In the genomic region with DNA sequence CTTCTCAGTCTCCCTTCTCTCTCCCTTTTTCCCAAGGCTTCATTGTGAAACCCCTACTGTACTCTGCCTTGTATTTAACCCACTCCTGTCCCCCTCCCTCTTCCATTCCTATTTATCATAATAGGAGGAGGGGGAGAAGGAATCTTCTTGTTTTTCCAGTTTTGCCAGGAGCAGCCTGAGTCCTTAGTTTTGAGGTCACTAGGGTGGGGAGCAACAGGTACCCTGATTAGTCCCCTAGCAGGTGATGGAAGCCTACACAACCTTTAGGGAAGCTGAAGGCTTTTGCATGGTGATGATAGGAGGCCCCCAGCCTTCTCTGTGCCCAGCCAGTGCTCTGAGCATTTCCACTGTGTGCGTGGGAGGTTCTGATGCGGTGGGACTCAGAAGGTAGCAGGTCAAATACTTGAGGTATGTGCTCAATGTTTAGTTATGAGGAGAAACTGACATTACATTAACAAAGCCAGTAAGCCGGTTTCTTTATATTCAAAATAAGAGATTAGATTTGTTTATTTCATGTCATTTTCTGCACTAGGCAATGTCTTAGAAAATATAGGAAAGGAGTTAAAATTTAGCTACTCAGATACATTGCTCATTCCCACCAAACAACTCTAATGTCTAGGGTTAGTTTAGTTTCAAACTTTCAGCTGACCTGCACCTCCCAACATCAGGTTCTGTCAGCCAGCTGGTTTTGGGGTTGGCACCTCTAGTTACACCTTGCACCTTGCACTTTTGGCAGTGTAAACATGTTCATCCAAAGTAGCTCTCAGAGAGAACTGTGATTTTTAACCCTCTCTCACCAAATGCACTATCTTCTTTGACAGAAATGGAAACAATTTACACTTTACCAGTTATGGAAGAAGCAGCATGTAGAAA, we compare ENCODE assay signal across 20 cellular contexts. TPM values are rescaled to one million over a fixed set of nuclear protein-coding genes. Genes with fewer than 3 reads are reported as not detected.
DNase-seq lines count a peak whose midpoint lies in the region; ATAC-seq and TF ChIP-seq lines count a peak whose summit lies in the region.
"Had no signal": no experiment of that assay in that cellular context is flagged by ENCODE, and none has a peak within 500 bp of the region (broad histone marks: within the 10 kb centered on the region; RNA-seq: fewer than 3 reads in every experiment).

No MANE protein-coding gene starts in this region.

- no peak overlapping the region for H3K56ac ChIP-seq in H9 (ENCODE audit: insufficient read length, low read depth, low read length)
- peak overlapping the region; percentile 44 for H3K56ac ChIP-seq in mesendoderm (ENCODE audit: low read length)

- peaks cover 2 to 7% (median 2%) of the 10 kb centered on the region in 3 experiments; a peak in 4 of 7 replicates for H3K36me3 Mint-ChIP-seq in H9 (ENCODE audit: insufficient read depth in 1 of 3, low read depth in 3 of 3)
- H3K36me3 Mint-ChIP-seq: activated naive CD8-positive, alpha-beta T cell treated with anti-CD3 and anti-CD28 coated beads, Interleukin-2, amount 10 ng/mL, durations not matched to agents 7 days and 5 days had no signal

- TF ChIP-seq CTCF in H9 (conservative IDR thresholded peaks at IDR 0.05) (no peak), choroid plexus epithelial cell (conservative IDR thresholded peaks at IDR 0.05; ENCODE audit: low read depth, low read length) (no peak), colonic mucosa (IDR thresholded peaks at IDR 0.05) (no peak)

- H3K36me3 ChIP-seq in mesendoderm (ENCODE audit: control insufficient read depth, insufficient read depth, low read length) (no peaks in the 10 kb centered on the region), stomach smooth muscle (ENCODE audit: control insufficient read depth in 2 of 2, insufficient read depth in 2 of 2, low read length in 2 of 2) (no peaks in the 10 kb centered on the region), colonic mucosa (no peaks in the 10 kb centered on the region)

- no peaks in the 10 kb centered on the region; the same call in 1 of the 2 replicates for H3K4me1 ChIP-seq in H9 (ENCODE audit: insufficient read depth, low read length)
- H3K4me1 ChIP-seq in mesendoderm (ENCODE audit: control insufficient read depth, low read depth, low read length): peaks cover 8% of the 10 kb centered on the region
- peaks cover 59% of the 10 kb centered on the region for H3K4me1 ChIP-seq in stomach smooth muscle (ENCODE audit: control insufficient read depth, insufficient read depth, low read length)
- no peaks in the 10 kb centered on the region for H3K4me1 ChIP-seq in colonic mucosa

- no peaks in the 10 kb centered on the region for H3K79me1 ChIP-seq in H9 (ENCODE audit: insufficient read depth, low read depth, low read length, poor library complexity, severe bottlenecking)
- H3K79me1 ChIP-seq in mesendoderm (ENCODE audit: low read length): peaks cover 2% of the 10 kb centered on the region

- H3K27ac ChIP-seq in H9 (ENCODE audit: insufficient read length, low read depth, low read length) (no peak overlapping the region), mesendoderm (ENCODE audit: low read depth, low read length) (peak overlapping the region; percentile 31), stomach smooth muscle (ENCODE audit: low read length) (peak overlapping the region; percentile 100), colonic mucosa (no peak overlapping the region)
- H3K27ac ChIP-seq: RWPE1, VCaP had no signal

- DNase-seq in H9: no peak
- DNase-seq in choroid plexus epithelial cell (ENCODE audit: low read depth): peak; percentile 84
- no peak for DNase-seq in mesendoderm
- no peak for DNase-seq in colonic mucosa
- no peak for DNase-seq in NCI-H345 treated with DMSO at 0.1 percent for 48 hours (lab: John Stamatoyannopoulos, UW; ENCODE audit: unreplicated experiment)
- DNase-seq: activated CD8-positive, alpha-beta T cell treated with anti-CD3 and anti-CD28 coated beads, Interleukin-2, amount 10 ng/mL, durations not matched to agents 7 days and 5 days; activated naive CD8-positive, alpha-beta T cell treated with anti-CD3 and anti-CD28 coated beads, Interleukin-2, amount 10 ng/mL, durations not matched to agents 7 days and 5 days; cerebellar nuclear complex; COR-L47; GF-D8; H7; mammary epithelial cell; NCI-H1417 treated with DMSO at 0.1 percent for 48 hours; NCI-H2227 treated with DMSO at 0.1 percent for 48 hours had no signal

- H3K27me3 ChIP-seq in H9 (ENCODE audit: insufficient read depth, low read length) (no peaks in the 10 kb centered on the region), mesendoderm (ENCODE audit: insufficient read depth, low read length, poor library complexity) (no peaks in the 10 kb centered on the region), stomach smooth muscle (ENCODE audit: control insufficient read depth in 1 of 2, insufficient read depth in 2 of 2, low read length in 2 of 2) (no peaks in the 10 kb centered on the region), colonic mucosa (no peaks in the 10 kb centered on the region)

- H3K23me2 ChIP-seq in H9 (ENCODE audit: insufficient read length, low read depth, low read length, poor library complexity, severe bottlenecking): no peaks in the 10 kb centered on the region

- no peak overlapping the region for H3K14ac ChIP-seq in H9 (ENCODE audit: insufficient read depth, low read length)

- H3K9ac ChIP-seq in H9 (ENCODE audit: extremely low read depth, insufficient read length, low read length) (no peak overlapping the region), mesendoderm (ENCODE audit: low read length) (no peak overlapping the region), stomach smooth muscle (ENCODE audit: low read length in 2 of 2) (peak overlapping the region; percentile 80 to 89), colonic mucosa (ENCODE audit: low read depth in 2 of 2, low read length in 2 of 2) (no peak overlapping the region)

- H2BK120ac ChIP-seq in H9 (ENCODE audit: low read depth, low read length, poor library complexity, severe bottlenecking) (no peak overlapping the region), mesendoderm (ENCODE audit: low read depth, low read length) (no peak overlapping the region)

- no peak overlapping the region for H3K4me2 ChIP-seq in H9 (ENCODE audit: insufficient read depth, insufficient read length, low read length)
- no peak overlapping the region for H3K4me2 ChIP-seq in mesendoderm (ENCODE audit: low read length)

- H3K9me3 ChIP-seq in H9 (ENCODE audit: control insufficient read depth, low read depth, low read length) (no peaks in the 10 kb centered on the region), stomach smooth muscle (ENCODE audit: control insufficient read depth in 2 of 2, low read length in 2 of 2) (no peaks in the 10 kb centered on the region), colonic mucosa (no peaks in the 10 kb centered on the region)

- peak overlapping the region in 2 of 3 experiments; percentile 25 to 92; a peak in 2 of 7 replicates for H3K27ac Mint-ChIP-seq in H9
- H3K27ac Mint-ChIP-seq: activated CD8-positive, alpha-beta T cell treated with anti-CD3 and anti-CD28 coated beads, Interleukin-2, amount 10 ng/mL, durations not matched to agents 7 days and 5 days; activated naive CD8-positive, alpha-beta T cell treated with anti-CD3 and anti-CD28 coated beads, Interleukin-2, amount 10 ng/mL, durations not matched to agents 7 days and 5 days had no signal

- peaks cover 13% of the 10 kb centered on the region in 2 experiments for H3K4me1 Mint-ChIP-seq in H9
- H3K4me1 Mint-ChIP-seq: activated naive CD8-positive, alpha-beta T cell treated with anti-CD3 and anti-CD28 coated beads, Interleukin-2, amount 10 ng/mL, durations not matched to agents 7 days and 5 days had no signal

- H3K4me3 ChIP-seq in choroid plexus epithelial cell (ENCODE audit: low read depth, low read length): no peak overlapping the region
- no peak overlapping the region for H3K4me3 ChIP-seq in mesendoderm (ENCODE audit: low read length)
- peak overlapping the region in 1 of 2 donors; percentile 40 for H3K4me3 ChIP-seq in stomach smooth muscle (ENCODE audit: low read length in 2 of 2)
- H3K4me3 ChIP-seq in colonic mucosa: no peak overlapping the region
- H3K4me3 ChIP-seq: skin epidermis had no signal

- peaks cover 3% of the 10 kb centered on the region in 2 experiments for H3K9me3 Mint-ChIP-seq in H9
- H3K9me3 Mint-ChIP-seq: activated naive CD8-positive, alpha-beta T cell treated with anti-CD3 and anti-CD28 coated beads, Interleukin-2, amount 10 ng/mL, durations not matched to agents 7 days and 5 days had no signal

- H3K23ac ChIP-seq in H9 (ENCODE audit: insufficient read length, low read depth, low read length): no peak overlapping the region
- H3K23ac ChIP-seq in mesendoderm (ENCODE audit: low read length): no peak overlapping the region

- H4K91ac ChIP-seq in H9 (ENCODE audit: insufficient read length, low read depth, low read length): no peak overlapping the region

- no peaks in the 10 kb centered on the region for H3K27me3 Mint-ChIP-seq in H9 (ENCODE audit: low read depth)

- WGBS in H9 (ENCODE audit: extremely low coverage, insufficient read length, low lambda C conversion rate): no CpG with 5 or more reads among the region's 3 CpGs
- WGBS in mesendoderm (ENCODE audit: extremely low coverage, insufficient coverage, low lambda C conversion rate): no CpG with 5 or more reads among the region's 3 CpGs

- no peaks in the 10 kb centered on the region for H4K20me1 ChIP-seq in H9 (ENCODE audit: control insufficient read depth, insufficient read depth, insufficient read length)

- H2BK15ac ChIP-seq in H9 (ENCODE audit: low read depth, low read length) (no peak overlapping the region), mesendoderm (replicated peaks; ENCODE audit: low read depth) (no peak overlapping the region)

- no peak overlapping the region for H4K5ac ChIP-seq in H9 (ENCODE audit: insufficient read length, low read depth, low read length)
- H4K5ac ChIP-seq in mesendoderm (ENCODE audit: low read length): no peak overlapping the region

- intact Hi-C loops in colonic mucosa (cut with DNase I): no loop called here

- H4K8ac ChIP-seq in H9 (replicated peaks; ENCODE audit: insufficient read length, low read depth, low read length) (no peak overlapping the region), mesendoderm (ENCODE audit: low read depth, low read length) (no peak overlapping the region)

- H2AK5ac ChIP-seq in H9 (ENCODE audit: insufficient read length, low read length): no peak overlapping the region
- no peak overlapping the region for H2AK5ac ChIP-seq in mesendoderm (ENCODE audit: low read length)

- no peak overlapping the region for H2BK20ac ChIP-seq in H9 (ENCODE audit: low read depth, low read length, poor library complexity, severe bottlenecking)

- H2AFZ ChIP-seq in H9 (ENCODE audit: low read length): no peak overlapping the region

- no peak overlapping the region for H2BK12ac ChIP-seq in H9 (ENCODE audit: insufficient read length, low read depth, low read length)

- no peak overlapping the region for H3T11ph ChIP-seq in H9 (ENCODE audit: low read length)

- no peak for ATAC-seq in GM19324 (IDR thresholded peaks at IDR 0.05; ENCODE audit: low FRiP score, unreplicated experiment)
- ATAC-seq in HG03025 (IDR thresholded peaks at IDR 0.05; ENCODE audit: low FRiP score, unreplicated experiment): no peak
- ATAC-seq: activated CD8-positive, alpha-beta T cell treated with anti-CD3 and anti-CD28 coated beads, Interleukin-2, amount 10 ng/mL, durations not matched to agents 7 days and 5 days had no signal

- no peak overlapping the region for H3K4ac ChIP-seq in H9 (ENCODE audit: low read depth, low read length)
- no peak overlapping the region for H3K4ac ChIP-seq in mesendoderm (ENCODE audit: low read depth, low read length)

- H2BK5ac ChIP-seq in H9 (ENCODE audit: insufficient read length, low read length) (no peak overlapping the region), mesendoderm (ENCODE audit: low read length) (no peak overlapping the region)

- H3K18ac ChIP-seq in H9 (ENCODE audit: insufficient read length, low read depth, low read length): no peak overlapping the region
- H3K18ac ChIP-seq in mesendoderm (ENCODE audit: low read length): peak overlapping the region; percentile 69

- H3K79me2 ChIP-seq in H9 (ENCODE audit: insufficient read depth, low read length) (no peaks in the 10 kb centered on the region), mesendoderm (ENCODE audit: control insufficient read depth, insufficient read depth, low read length) (no peaks in the 10 kb centered on the region)

- H3K4me3 Mint-ChIP-seq in H9: no peak overlapping the region
- H3K4me3 Mint-ChIP-seq: activated CD8-positive, alpha-beta T cell treated with anti-CD3 and anti-CD28 coated beads, Interleukin-2, amount 10 ng/mL, durations not matched to agents 7 days and 5 days; activated naive CD8-positive, alpha-beta T cell treated with anti-CD3 and anti-CD28 coated beads, Interleukin-2, amount 10 ng/mL, durations not matched to agents 7 days and 5 days had no signal

RNA-seq across cellular contexts. Expression of gene PARVA, which starts 26.0 kb away (rescaled TPM):
- total RNA-seq in H9 (2021) (18.1 and 21.8 TPM in 2 replicates), colonic mucosa (10 to 100 TPM; 61.8 to 78.5 TPM)
- polyA plus RNA-seq in mesendoderm (2013, experiment 1 of 2): 14.9 TPM
- polyA plus RNA-seq in mesendoderm (2013, experiment 2 of 2): 15.8 TPM
- total RNA-seq: activated CD8-positive, alpha-beta T cell treated with anti-CD3 and anti-CD28 coated beads, Interleukin-2, amount 10 ng/mL, durations not matched to agents 7 days and 5 days had no signal

Comparison
In these comparisons a context has a peak if more than half of its experiments do, and no peak if none do; other contexts are left out.
1. H3K27ac ChIP-seq: peak in mesendoderm (single experiment) and stomach smooth muscle (single experiment); none in H9 (single experiment) and colonic mucosa (single experiment).
2. H3K9ac ChIP-seq: peak in stomach smooth muscle (2 of 2); none in H9 (single experiment), mesendoderm (single experiment) and colonic mucosa (0 of 2).